1 cellular context compared by ENCODE assay signal in the genomic region with DNA sequence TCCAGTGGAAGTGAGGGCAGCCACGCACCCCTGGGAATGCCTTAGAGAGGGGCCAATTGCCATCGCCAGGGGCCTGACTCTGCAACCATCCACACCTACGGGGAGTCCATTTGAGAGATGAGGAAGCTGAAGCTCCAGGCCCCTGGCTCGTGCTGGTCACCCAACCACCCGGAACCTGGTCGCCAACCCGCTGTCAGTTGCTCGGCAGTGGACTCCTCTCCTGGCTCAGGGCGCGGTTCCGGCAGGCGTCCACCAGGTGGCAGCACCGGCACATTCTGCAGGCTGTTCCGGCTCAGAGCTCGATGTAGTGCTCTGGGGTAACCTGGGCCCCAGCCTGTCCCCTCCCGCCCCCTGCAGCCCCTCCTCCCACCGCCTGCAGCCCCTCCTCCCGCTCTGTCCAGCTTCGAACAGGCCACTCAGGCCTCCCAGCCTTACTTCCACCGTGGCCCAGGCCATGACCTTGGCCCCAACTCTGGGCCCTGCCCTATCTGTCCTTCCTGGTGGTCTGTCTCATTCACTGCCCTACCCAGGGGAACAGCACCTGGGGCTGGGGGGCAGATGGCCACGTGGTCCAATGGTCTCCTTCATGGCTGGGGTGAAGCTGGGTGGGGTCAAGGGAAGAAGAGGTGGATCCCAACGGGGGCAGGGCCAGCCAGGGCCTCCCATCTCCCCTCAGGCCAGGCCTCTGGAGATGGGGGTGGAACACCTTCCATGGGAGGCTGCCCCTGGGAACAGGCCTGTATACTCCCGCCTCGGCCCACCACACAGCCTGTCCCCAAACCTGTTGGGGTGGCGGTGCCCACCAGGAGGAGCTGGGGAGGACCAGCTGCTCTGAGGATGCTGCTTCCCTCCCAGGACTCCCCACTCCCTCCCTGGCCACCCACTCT.
TF ChIP-seq lines count a peak whose summit lies in the region.

No MANE protein-coding gene starts in this region.

TF ChIP-seq in K562, 482 proteins besides CTCF, POLR2A, EP300 and RAD21 (continued from another document and continues in another):
- TF ChIP-seq, protein P1, sequence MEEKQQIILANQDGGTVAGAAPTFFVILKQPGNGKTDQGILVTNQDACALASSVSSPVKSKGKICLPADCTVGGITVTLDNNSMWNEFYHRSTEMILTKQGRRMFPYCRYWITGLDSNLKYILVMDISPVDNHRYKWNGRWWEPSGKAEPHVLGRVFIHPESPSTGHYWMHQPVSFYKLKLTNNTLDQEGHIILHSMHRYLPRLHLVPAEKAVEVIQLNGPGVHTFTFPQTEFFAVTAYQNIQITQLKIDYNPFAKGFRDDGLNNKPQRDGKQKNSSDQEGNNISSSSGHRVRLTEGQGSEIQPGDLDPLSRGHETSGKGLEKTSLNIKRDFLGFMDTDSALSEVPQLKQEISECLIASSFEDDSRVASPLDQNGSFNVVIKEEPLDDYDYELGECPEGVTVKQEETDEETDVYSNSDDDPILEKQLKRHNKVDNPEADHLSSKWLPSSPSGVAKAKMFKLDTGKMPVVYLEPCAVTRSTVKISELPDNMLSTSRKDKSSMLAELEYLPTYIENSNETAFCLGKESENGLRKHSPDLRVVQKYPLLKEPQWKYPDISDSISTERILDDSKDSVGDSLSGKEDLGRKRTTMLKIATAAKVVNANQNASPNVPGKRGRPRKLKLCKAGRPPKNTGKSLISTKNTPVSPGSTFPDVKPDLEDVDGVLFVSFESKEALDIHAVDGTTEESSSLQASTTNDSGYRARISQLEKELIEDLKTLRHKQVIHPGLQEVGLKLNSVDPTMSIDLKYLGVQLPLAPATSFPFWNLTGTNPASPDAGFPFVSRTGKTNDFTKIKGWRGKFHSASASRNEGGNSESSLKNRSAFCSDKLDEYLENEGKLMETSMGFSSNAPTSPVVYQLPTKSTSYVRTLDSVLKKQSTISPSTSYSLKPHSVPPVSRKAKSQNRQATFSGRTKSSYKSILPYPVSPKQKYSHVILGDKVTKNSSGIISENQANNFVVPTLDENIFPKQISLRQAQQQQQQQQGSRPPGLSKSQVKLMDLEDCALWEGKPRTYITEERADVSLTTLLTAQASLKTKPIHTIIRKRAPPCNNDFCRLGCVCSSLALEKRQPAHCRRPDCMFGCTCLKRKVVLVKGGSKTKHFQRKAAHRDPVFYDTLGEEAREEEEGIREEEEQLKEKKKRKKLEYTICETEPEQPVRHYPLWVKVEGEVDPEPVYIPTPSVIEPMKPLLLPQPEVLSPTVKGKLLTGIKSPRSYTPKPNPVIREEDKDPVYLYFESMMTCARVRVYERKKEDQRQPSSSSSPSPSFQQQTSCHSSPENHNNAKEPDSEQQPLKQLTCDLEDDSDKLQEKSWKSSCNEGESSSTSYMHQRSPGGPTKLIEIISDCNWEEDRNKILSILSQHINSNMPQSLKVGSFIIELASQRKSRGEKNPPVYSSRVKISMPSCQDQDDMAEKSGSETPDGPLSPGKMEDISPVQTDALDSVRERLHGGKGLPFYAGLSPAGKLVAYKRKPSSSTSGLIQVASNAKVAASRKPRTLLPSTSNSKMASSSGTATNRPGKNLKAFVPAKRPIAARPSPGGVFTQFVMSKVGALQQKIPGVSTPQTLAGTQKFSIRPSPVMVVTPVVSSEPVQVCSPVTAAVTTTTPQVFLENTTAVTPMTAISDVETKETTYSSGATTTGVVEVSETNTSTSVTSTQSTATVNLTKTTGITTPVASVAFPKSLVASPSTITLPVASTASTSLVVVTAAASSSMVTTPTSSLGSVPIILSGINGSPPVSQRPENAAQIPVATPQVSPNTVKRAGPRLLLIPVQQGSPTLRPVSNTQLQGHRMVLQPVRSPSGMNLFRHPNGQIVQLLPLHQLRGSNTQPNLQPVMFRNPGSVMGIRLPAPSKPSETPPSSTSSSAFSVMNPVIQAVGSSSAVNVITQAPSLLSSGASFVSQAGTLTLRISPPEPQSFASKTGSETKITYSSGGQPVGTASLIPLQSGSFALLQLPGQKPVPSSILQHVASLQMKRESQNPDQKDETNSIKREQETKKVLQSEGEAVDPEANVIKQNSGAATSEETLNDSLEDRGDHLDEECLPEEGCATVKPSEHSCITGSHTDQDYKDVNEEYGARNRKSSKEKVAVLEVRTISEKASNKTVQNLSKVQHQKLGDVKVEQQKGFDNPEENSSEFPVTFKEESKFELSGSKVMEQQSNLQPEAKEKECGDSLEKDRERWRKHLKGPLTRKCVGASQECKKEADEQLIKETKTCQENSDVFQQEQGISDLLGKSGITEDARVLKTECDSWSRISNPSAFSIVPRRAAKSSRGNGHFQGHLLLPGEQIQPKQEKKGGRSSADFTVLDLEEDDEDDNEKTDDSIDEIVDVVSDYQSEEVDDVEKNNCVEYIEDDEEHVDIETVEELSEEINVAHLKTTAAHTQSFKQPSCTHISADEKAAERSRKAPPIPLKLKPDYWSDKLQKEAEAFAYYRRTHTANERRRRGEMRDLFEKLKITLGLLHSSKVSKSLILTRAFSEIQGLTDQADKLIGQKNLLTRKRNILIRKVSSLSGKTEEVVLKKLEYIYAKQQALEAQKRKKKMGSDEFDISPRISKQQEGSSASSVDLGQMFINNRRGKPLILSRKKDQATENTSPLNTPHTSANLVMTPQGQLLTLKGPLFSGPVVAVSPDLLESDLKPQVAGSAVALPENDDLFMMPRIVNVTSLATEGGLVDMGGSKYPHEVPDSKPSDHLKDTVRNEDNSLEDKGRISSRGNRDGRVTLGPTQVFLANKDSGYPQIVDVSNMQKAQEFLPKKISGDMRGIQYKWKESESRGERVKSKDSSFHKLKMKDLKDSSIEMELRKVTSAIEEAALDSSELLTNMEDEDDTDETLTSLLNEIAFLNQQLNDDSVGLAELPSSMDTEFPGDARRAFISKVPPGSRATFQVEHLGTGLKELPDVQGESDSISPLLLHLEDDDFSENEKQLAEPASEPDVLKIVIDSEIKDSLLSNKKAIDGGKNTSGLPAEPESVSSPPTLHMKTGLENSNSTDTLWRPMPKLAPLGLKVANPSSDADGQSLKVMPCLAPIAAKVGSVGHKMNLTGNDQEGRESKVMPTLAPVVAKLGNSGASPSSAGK (IDR thresholded peaks at IDR 0.05), result peak; percentile 39; the same call in 1 of the 2 replicates
- TF ChIP-seq HEY1 (CRISPR knock-in tag; IDR thresholded peaks at IDR 0.05; ENCODE audit: borderline replicate concordance) (no peak), SPI1 (IDR thresholded peaks at IDR 0.05; ENCODE audit: borderline replicate concordance, low read depth, low read length) (no peak), GABPB2 (CRISPR knock-in tag; conservative IDR thresholded peaks at IDR 0.05) (no peak), CREM (IDR thresholded peaks at IDR 0.05; ENCODE audit: low read depth) (0 out of 2 replicates have a peak, but pooled peaks have one; percentile 8), SRSF1 (IDR thresholded peaks at IDR 0.05; ENCODE audit: low read depth, low read length) (no peak), POLR2G (IDR thresholded peaks at IDR 0.05; ENCODE audit: low read depth, low read length) (peak; percentile 54), ZNF197 (CRISPR knock-in tag; IDR thresholded peaks at IDR 0.05; ENCODE audit: low read depth) (no peak), EGR1 (conservative IDR thresholded peaks at IDR 0.05) (no peak), ZNF174 (CRISPR knock-in tag; IDR thresholded peaks at IDR 0.05) (no peak), NFIC (IDR thresholded peaks at IDR 0.05) (no peak), NFXL1 (CRISPR knock-in tag; IDR thresholded peaks at IDR 0.05) (no peak), ZNF263 (CRISPR knock-in tag; IDR thresholded peaks at IDR 0.05; ENCODE audit: borderline replicate concordance) (peak; percentile 91), GABPB1 (CRISPR knock-in tag; IDR thresholded peaks at IDR 0.05) (peak; percentile 48; the same call in 1 of the 2 replicates), CEBPB (tag; IDR thresholded peaks at IDR 0.05) (no peak)
- TF ChIP-seq, protein P2, sequence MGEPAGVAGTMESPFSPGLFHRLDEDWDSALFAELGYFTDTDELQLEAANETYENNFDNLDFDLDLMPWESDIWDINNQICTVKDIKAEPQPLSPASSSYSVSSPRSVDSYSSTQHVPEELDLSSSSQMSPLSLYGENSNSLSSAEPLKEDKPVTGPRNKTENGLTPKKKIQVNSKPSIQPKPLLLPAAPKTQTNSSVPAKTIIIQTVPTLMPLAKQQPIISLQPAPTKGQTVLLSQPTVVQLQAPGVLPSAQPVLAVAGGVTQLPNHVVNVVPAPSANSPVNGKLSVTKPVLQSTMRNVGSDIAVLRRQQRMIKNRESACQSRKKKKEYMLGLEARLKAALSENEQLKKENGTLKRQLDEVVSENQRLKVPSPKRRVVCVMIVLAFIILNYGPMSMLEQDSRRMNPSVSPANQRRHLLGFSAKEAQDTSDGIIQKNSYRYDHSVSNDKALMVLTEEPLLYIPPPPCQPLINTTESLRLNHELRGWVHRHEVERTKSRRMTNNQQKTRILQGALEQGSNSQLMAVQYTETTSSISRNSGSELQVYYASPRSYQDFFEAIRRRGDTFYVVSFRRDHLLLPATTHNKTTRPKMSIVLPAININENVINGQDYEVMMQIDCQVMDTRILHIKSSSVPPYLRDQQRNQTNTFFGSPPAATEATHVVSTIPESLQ (CRISPR knock-in tag; IDR thresholded peaks at IDR 0.05), result no peak
- TF ChIP-seq, protein P3, sequence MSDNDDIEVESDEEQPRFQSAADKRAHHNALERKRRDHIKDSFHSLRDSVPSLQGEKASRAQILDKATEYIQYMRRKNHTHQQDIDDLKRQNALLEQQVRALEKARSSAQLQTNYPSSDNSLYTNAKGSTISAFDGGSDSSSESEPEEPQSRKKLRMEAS (CRISPR knock-in tag; IDR thresholded peaks at IDR 0.05), result peak; percentile 77
- TF ChIP-seq, protein P4, sequence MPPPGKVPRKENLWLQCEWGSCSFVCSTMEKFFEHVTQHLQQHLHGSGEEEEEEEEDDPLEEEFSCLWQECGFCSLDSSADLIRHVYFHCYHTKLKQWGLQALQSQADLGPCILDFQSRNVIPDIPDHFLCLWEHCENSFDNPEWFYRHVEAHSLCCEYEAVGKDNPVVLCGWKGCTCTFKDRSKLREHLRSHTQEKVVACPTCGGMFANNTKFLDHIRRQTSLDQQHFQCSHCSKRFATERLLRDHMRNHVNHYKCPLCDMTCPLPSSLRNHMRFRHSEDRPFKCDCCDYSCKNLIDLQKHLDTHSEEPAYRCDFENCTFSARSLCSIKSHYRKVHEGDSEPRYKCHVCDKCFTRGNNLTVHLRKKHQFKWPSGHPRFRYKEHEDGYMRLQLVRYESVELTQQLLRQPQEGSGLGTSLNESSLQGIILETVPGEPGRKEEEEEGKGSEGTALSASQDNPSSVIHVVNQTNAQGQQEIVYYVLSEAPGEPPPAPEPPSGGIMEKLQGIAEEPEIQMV (tag; conservative IDR thresholded peaks at IDR 0.05; ENCODE audit: low read depth), result no peak
- TF ChIP-seq, protein P5, sequence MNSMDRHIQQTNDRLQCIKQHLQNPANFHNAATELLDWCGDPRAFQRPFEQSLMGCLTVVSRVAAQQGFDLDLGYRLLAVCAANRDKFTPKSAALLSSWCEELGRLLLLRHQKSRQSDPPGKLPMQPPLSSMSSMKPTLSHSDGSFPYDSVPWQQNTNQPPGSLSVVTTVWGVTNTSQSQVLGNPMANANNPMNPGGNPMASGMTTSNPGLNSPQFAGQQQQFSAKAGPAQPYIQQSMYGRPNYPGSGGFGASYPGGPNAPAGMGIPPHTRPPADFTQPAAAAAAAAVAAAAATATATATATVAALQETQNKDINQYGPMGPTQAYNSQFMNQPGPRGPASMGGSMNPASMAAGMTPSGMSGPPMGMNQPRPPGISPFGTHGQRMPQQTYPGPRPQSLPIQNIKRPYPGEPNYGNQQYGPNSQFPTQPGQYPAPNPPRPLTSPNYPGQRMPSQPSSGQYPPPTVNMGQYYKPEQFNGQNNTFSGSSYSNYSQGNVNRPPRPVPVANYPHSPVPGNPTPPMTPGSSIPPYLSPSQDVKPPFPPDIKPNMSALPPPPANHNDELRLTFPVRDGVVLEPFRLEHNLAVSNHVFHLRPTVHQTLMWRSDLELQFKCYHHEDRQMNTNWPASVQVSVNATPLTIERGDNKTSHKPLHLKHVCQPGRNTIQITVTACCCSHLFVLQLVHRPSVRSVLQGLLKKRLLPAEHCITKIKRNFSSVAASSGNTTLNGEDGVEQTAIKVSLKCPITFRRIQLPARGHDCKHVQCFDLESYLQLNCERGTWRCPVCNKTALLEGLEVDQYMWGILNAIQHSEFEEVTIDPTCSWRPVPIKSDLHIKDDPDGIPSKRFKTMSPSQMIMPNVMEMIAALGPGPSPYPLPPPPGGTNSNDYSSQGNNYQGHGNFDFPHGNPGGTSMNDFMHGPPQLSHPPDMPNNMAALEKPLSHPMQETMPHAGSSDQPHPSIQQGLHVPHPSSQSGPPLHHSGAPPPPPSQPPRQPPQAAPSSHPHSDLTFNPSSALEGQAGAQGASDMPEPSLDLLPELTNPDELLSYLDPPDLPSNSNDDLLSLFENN (IDR thresholded peaks at IDR 0.05; ENCODE audit: low read depth in 2 of 2, low read length in 2 of 2), result no peak
- TF ChIP-seq, protein P6, sequence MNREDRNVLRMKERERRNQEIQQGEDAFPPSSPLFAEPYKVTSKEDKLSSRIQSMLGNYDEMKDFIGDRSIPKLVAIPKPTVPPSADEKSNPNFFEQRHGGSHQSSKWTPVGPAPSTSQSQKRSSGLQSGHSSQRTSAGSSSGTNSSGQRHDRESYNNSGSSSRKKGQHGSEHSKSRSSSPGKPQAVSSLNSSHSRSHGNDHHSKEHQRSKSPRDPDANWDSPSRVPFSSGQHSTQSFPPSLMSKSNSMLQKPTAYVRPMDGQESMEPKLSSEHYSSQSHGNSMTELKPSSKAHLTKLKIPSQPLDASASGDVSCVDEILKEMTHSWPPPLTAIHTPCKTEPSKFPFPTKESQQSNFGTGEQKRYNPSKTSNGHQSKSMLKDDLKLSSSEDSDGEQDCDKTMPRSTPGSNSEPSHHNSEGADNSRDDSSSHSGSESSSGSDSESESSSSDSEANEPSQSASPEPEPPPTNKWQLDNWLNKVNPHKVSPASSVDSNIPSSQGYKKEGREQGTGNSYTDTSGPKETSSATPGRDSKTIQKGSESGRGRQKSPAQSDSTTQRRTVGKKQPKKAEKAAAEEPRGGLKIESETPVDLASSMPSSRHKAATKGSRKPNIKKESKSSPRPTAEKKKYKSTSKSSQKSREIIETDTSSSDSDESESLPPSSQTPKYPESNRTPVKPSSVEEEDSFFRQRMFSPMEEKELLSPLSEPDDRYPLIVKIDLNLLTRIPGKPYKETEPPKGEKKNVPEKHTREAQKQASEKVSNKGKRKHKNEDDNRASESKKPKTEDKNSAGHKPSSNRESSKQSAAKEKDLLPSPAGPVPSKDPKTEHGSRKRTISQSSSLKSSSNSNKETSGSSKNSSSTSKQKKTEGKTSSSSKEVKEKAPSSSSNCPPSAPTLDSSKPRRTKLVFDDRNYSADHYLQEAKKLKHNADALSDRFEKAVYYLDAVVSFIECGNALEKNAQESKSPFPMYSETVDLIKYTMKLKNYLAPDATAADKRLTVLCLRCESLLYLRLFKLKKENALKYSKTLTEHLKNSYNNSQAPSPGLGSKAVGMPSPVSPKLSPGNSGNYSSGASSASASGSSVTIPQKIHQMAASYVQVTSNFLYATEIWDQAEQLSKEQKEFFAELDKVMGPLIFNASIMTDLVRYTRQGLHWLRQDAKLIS (CRISPR knock-in tag; IDR thresholded peaks at IDR 0.05), result no peak
- TF ChIP-seq, protein P7, sequence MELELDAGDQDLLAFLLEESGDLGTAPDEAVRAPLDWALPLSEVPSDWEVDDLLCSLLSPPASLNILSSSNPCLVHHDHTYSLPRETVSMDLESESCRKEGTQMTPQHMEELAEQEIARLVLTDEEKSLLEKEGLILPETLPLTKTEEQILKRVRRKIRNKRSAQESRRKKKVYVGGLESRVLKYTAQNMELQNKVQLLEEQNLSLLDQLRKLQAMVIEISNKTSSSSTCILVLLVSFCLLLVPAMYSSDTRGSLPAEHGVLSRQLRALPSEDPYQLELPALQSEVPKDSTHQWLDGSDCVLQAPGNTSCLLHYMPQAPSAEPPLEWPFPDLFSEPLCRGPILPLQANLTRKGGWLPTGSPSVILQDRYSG (tag; conservative IDR thresholded peaks at IDR 0.05; ENCODE audit: low read depth), result no peak
- TF ChIP-seq, protein P8, sequence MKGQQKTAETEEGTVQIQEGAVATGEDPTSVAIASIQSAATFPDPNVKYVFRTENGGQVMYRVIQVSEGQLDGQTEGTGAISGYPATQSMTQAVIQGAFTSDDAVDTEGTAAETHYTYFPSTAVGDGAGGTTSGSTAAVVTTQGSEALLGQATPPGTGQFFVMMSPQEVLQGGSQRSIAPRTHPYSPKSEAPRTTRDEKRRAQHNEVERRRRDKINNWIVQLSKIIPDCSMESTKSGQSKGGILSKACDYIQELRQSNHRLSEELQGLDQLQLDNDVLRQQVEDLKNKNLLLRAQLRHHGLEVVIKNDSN (CRISPR knock-in tag; IDR thresholded peaks at IDR 0.05), result peak; percentile 73
